In the genomic region with DNA sequence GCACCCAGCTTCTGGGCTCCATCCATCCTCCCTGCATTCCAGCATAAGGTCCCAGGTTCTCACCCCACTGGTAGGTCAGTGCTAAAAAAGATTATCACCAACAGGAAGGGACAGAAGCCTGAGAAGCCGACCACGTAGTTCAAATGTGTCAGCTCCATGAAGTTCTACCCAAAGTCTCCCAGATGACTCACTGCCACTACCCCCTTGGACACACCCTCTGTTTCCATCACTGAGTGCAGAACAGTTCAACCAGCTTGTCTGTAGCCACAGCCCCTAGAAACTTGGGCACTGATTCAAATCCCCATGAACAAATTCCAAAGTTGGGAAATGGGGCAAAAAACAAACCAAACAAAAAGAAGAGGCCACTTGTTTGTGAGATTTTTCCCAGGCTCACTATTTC, we compare ENCODE assay signal across 19 cellular contexts. TPM values are rescaled to one million over a fixed set of nuclear protein-coding genes. Genes with fewer than 3 reads are reported as not detected.
DNase-seq lines count a peak whose midpoint lies in the region; ATAC-seq and TF ChIP-seq lines count a peak whose summit lies in the region.
"Had no signal": no experiment of that assay in that cellular context is flagged by ENCODE, and none has a peak within 500 bp of the region (broad histone marks: within the 10 kb centered on the region; RNA-seq: fewer than 3 reads in every experiment).

No MANE protein-coding gene starts in this region.

- H3K4me3 ChIP-seq in IMR-90 (ENCODE audit: insufficient read depth, low read depth, low read length) (no peak overlapping the region), mesenchymal stem cell (ENCODE audit: insufficient read depth in 1 of 2, low read depth in 1 of 2, low read length in 2 of 2) (no peak overlapping the region)
- H3K4me3 ChIP-seq: adrenal gland, coronary artery, esophagus muscularis mucosa, ovary, skin epidermis, vagina had no signal

- H3K4me1 ChIP-seq in IMR-90 (ENCODE audit: control insufficient read depth, insufficient read depth, low read length) = no peaks in the 10 kb centered on the region
- H3K4me1 ChIP-seq in mesenchymal stem cell (ENCODE audit: control insufficient read depth, insufficient read depth, low read depth, low read length) = peaks cover 5% of the 10 kb centered on the region
- H3K4me1 ChIP-seq: adrenal gland, esophagus muscularis mucosa, vagina had no signal

- ATAC-seq in IMR-90 (ENCODE audit: low read depth) = no peak
- ATAC-seq in CD4-positive, alpha-beta T cell (ENCODE audit: poor library complexity) = no peak

- no peak for TF ChIP-seq CTCF in IMR-90 (conservative IDR thresholded peaks at IDR 0.05; ENCODE audit: low read depth, low read length)
- no peak for TF ChIP-seq CTCF in CD4-positive, alpha-beta T cell (IDR thresholded peaks at IDR 0.05)

- intact Hi-C loops in IMR-90 (cut with micrococcal nuclease) = no loop called here
- intact Hi-C loops in CD4-positive, alpha-beta T cell (cut with DNase I, micrococcal nuclease) = no loop called here

- no peak overlapping the region for H2BK20ac ChIP-seq in IMR-90 (ENCODE audit: low read depth, low read length)

- no peak overlapping the region for H2AFZ ChIP-seq in IMR-90 (replicated peaks; ENCODE audit: low read length, poor library complexity)
- H2AFZ ChIP-seq in mesenchymal stem cell (ENCODE audit: low read depth, low read length) = no peak overlapping the region

- H3K4ac ChIP-seq in IMR-90 (ENCODE audit: low read depth, low read length) = no peak overlapping the region
- H3K4ac ChIP-seq in mesenchymal stem cell (ENCODE audit: low read depth in 1 of 2, low read length in 2 of 2) = peak overlapping the region in 1 of 2 experiments; percentile 27

- in situ Hi-C loops in IMR-90 (cut with MboI; ENCODE audit: low sequenced_read_pairs) = no loop called here

- H4K20me1 ChIP-seq in IMR-90 (ENCODE audit: insufficient read depth, low read length) = no peaks in the 10 kb centered on the region

- no peaks in the 10 kb centered on the region for H3K4me1 Mint-ChIP-seq in CD4-positive, alpha-beta T cell (ENCODE audit: low read depth)

- H3K79me1 ChIP-seq in IMR-90 (ENCODE audit: low read depth in 1 of 2, low read length in 2 of 2) = no peaks in the 10 kb centered on the region
- no peaks in the 10 kb centered on the region for H3K79me1 ChIP-seq in mesenchymal stem cell (replicated peaks; ENCODE audit: low read length, poor library complexity, severe bottlenecking)

- H2AK9ac ChIP-seq in IMR-90 (replicated peaks; ENCODE audit: low read depth, low read length, poor library complexity) = no peak overlapping the region

- H2AK5ac ChIP-seq in IMR-90 (ENCODE audit: low read depth, low read length) = no peak overlapping the region
- H2AK5ac ChIP-seq in mesenchymal stem cell (ENCODE audit: low read length, severe bottlenecking) = no peak overlapping the region

- 0 out of 2 replicates have a peak overlapping the region, but pooled peaks have one; percentile 43 for H3K14ac ChIP-seq in IMR-90 (replicated peaks; ENCODE audit: low read depth, low read length)
- peak overlapping the region in 1 of 2 experiments; percentile 75 for H3K14ac ChIP-seq in mesenchymal stem cell (ENCODE audit: low read length in 2 of 2)

- no peak for TF ChIP-seq POLR2A in IMR-90 (IDR thresholded peaks at IDR 0.05; ENCODE audit: low read depth, low read length)

- H2BK120ac ChIP-seq in IMR-90 (ENCODE audit: low read depth, low read length) = no peak overlapping the region
- no peak overlapping the region for H2BK120ac ChIP-seq in mesenchymal stem cell (ENCODE audit: low read depth, low read length)

- no peak overlapping the region for H3K27ac Mint-ChIP-seq in CD4-positive, alpha-beta T cell
- H3K27ac Mint-ChIP-seq: T-helper 2 cell treated with Interferon-gamma antibody and Interleukin-4, amounts not matched to agents 5 μg/mL and 100 μg/mL, for 36 hours had no signal

- H3K4me2 ChIP-seq in IMR-90 (ENCODE audit: low read depth, low read length) (no peak overlapping the region), mesenchymal stem cell (ENCODE audit: low read length, poor library complexity, severe bottlenecking) (no peak overlapping the region)

- H2BK12ac ChIP-seq in mesenchymal stem cell (ENCODE audit: low read length in 2 of 2) = no peak overlapping the region

- H3K36me3 ChIP-seq in IMR-90 (ENCODE audit: control insufficient read depth, insufficient read depth, low read length) (no peaks in the 10 kb centered on the region), mesenchymal stem cell (ENCODE audit: control insufficient read depth in 1 of 2, insufficient read depth in 2 of 2, low read depth in 1 of 2, low read length in 2 of 2) (no peaks in the 10 kb centered on the region)
- H3K36me3 ChIP-seq: adrenal gland, esophagus muscularis mucosa, ovary, vagina had no signal

- no TSS peak for BruUV-seq in IMR-90 (replicated peaks; lab: Mats Ljungman, UMichigan)

- no peak for TF ChIP-seq RAD21 in IMR-90 (IDR thresholded peaks at IDR 0.05; ENCODE audit: low read length)

- no peak overlapping the region for H2BK15ac ChIP-seq in IMR-90 (ENCODE audit: low read depth, low read length)
- no peak overlapping the region for H2BK15ac ChIP-seq in mesenchymal stem cell (ENCODE audit: low read depth, poor library complexity, severe bottlenecking)

- no peak overlapping the region for H3K27ac ChIP-seq in IMR-90 (ENCODE audit: insufficient read depth, low read length)
- H3K27ac ChIP-seq in mesenchymal stem cell (ENCODE audit: low read length, poor library complexity, severe bottlenecking) = no peak overlapping the region
- no peak overlapping the region for H3K27ac ChIP-seq in CD4-positive, alpha-beta T cell (ENCODE audit: low read depth, low read length)
- H3K27ac ChIP-seq: adrenal gland, C4-2B, coronary artery, esophagus muscularis mucosa, ovary, skin epidermis, vagina had no signal

- H4K91ac ChIP-seq in IMR-90 (ENCODE audit: insufficient read depth, low read depth, low read length) (no peak overlapping the region), mesenchymal stem cell (ENCODE audit: low read length) (no peak overlapping the region)

- no peak overlapping the region for H3K56ac ChIP-seq in IMR-90 (ENCODE audit: extremely low read depth, insufficient read depth, low read length)

- H3K23ac ChIP-seq in IMR-90 (ENCODE audit: low read depth, low read length) (no peak overlapping the region), mesenchymal stem cell (ENCODE audit: low read length in 2 of 2) (no peak overlapping the region)

- H3K27me3 Mint-ChIP-seq in CD4-positive, alpha-beta T cell = no peaks in the 10 kb centered on the region

- H4K8ac ChIP-seq in IMR-90 (ENCODE audit: low read depth in 2 of 2, low read length in 2 of 2) (no peak overlapping the region), mesenchymal stem cell (ENCODE audit: low read length) (peak overlapping the region; percentile 5)

- H3K9ac ChIP-seq in IMR-90 (ENCODE audit: low read depth, low read length) = no peak overlapping the region
- H3K9ac ChIP-seq in mesenchymal stem cell (ENCODE audit: low read length) = no peak overlapping the region

- no peak overlapping the region for H3K4me3 Mint-ChIP-seq in CD4-positive, alpha-beta T cell
- H3K4me3 Mint-ChIP-seq: T-helper 2 cell treated with Interferon-gamma antibody and Interleukin-4, amounts not matched to agents 5 μg/mL and 100 μg/mL, for 36 hours had no signal

- H2BK5ac ChIP-seq in IMR-90 (ENCODE audit: low read depth, low read length, poor library complexity, severe bottlenecking) (no peak overlapping the region), mesenchymal stem cell (ENCODE audit: low read depth, low read length, poor library complexity, severe bottlenecking) (no peak overlapping the region)

- H3K18ac ChIP-seq in IMR-90 (ENCODE audit: low read depth, low read length) (no peak overlapping the region), mesenchymal stem cell (ENCODE audit: low read depth in 1 of 2, low read length in 2 of 2) (peak overlapping the region in 1 of 2 experiments; percentile 33)

- peak; percentile 75 for DNase-seq in EL
- DNase-seq in IMR-90 = peak; percentile 52
- DNase-seq in amniotic epithelial cell (ENCODE audit: low read depth) = peak; percentile 31
- peak; percentile 41 for DNase-seq in mesenchymal stem cell
- DNase-seq in nucleus accumbens (lab: John Stamatoyannopoulos, UW) = no peak
- DNase-seq in CD4-positive, alpha-beta T cell = no peak
- DNase-seq in NCI-H2227 treated with DMSO at 0.1 percent for 48 hours (lab: John Stamatoyannopoulos, UW) = no peak
- DNase-seq: activated CD4-positive, alpha-beta T cell treated with anti-CD3 and anti-CD28 coated beads, Interleukin-2, amount 50 U/mL, for 1 hour; activated T-cell treated with anti-CD3 and anti-CD28 coated beads, Interleukin-2, amount 50 U/mL, for 48 hours; adrenal gland; ovary; SHP77 treated with DMSO at 0.1 percent for 48 hours; stimulated activated naive CD4-positive, alpha-beta T cell treated with Interleukin-2 at 50 U/mL for 16 hours had no signal

- no peaks in the 10 kb centered on the region for H3K36me3 Mint-ChIP-seq in CD4-positive, alpha-beta T cell (ENCODE audit: low read depth)

- POLR2A ChIA-PET in IMR-90 (lab: Charles Lee; ENCODE audit: unreplicated experiment) = no interaction called here
- POLR2A ChIA-PET in CD4-positive, alpha-beta T cell (lab: Charles Lee) = interaction anchor here (1.5 kb wide), 1 partner anchor 22 kb away, joined by 3 read pairs; no protein-coding TSS in a partner anchor

- WGBS in IMR-90 (ENCODE audit: extremely low coverage in 2 of 2, insufficient read length in 1 of 2), 2 experiments = no CpG with 5 or more reads among the region's 2 CpGs
- 39% methylated on average over 2 of the region's 2 CpGs for WGBS in mesenchymal stem cell

- peaks cover 3% of the 10 kb centered on the region; the same call in 1 of the 2 replicates for H3K9me1 ChIP-seq in IMR-90 (ENCODE audit: insufficient read depth, low read length)

- no peaks in the 10 kb centered on the region for H3K9me3 Mint-ChIP-seq in CD4-positive, alpha-beta T cell
- H3K9me3 Mint-ChIP-seq: T-helper 2 cell treated with Interferon-gamma antibody and Interleukin-4, amounts not matched to agents 5 μg/mL and 100 μg/mL, for 36 hours had no signal

- dilution Hi-C loops in IMR-90 (cut with HindIII; ENCODE audit: low sequenced_read_pairs, unreplicated experiment) = no loop called here

- no peak overlapping the region for H4K5ac ChIP-seq in IMR-90 (ENCODE audit: low read depth, low read length)

- H3K27me3 ChIP-seq in IMR-90 (ENCODE audit: control insufficient read depth, insufficient read depth, low read length) (peaks cover 36% of the 10 kb centered on the region), mesenchymal stem cell (ENCODE audit: control insufficient read depth in 1 of 2, insufficient read depth in 1 of 2, low read length in 2 of 2) (peaks cover 15 to 29% of the 10 kb centered on the region in 2 experiments)
- H3K27me3 ChIP-seq in CD4-positive, alpha-beta T cell (ENCODE audit: control insufficient read depth, insufficient read depth, low read length) = no peaks in the 10 kb centered on the region
- H3K27me3 ChIP-seq: adrenal gland, ovary, vagina had no signal

- CTCF ChIA-PET in IMR-90 (lab: Yijun Ruan, JAX) = no interaction called here
- CTCF ChIA-PET in CD4-positive, alpha-beta T cell (lab: Charles Lee) = no interaction called here

- H3K9me3 ChIP-seq in IMR-90 (ENCODE audit: control insufficient read depth, insufficient read depth, low read length) = no peaks in the 10 kb centered on the region
- no peaks in the 10 kb centered on the region for H3K9me3 ChIP-seq in mesenchymal stem cell (ENCODE audit: control insufficient read depth, low read length)
- H3K9me3 ChIP-seq in CD4-positive, alpha-beta T cell (ENCODE audit: control insufficient read depth, low read length) = no peaks in the 10 kb centered on the region
- H3K9me3 ChIP-seq: adrenal gland, esophagus muscularis mucosa, ovary, vagina had no signal

RNA-seq across cellular contexts. Expression of a gene that starts 24.4 kb away (rescaled TPM):
- 11.5 and 13.3 TPM in 2 replicates for total RNA-seq in IMR-90 (2012; rRNA removed)
- polyA plus RNA-seq in IMR-90 (2012; rRNA removed) = 14.2 and 20.9 TPM in 2 replicates
- 3.5 and 8.3 TPM in 2 replicates for polyA plus RNA-seq in IMR-90 (2012; cell fraction: cytosol; rRNA removed)
- polyA plus RNA-seq in IMR-90 (2012; cell fraction: nucleus; rRNA removed; ENCODE audit: low replicate concordance) = 12.1 and 15.7 TPM in 2 replicates
- 12.2 TPM for polyA plus RNA-seq in mesenchymal stem cell (2013, experiment 1 of 2)
- polyA plus RNA-seq in mesenchymal stem cell (2013, experiment 2 of 2) = 12.6 TPM
- total RNA-seq in CD4-positive, alpha-beta T cell = 10 to 100 TPM; 56.6 to 60.4 TPM

Comparison
In these comparisons a context has a peak if more than half of its experiments do, and no peak if none do; other contexts are left out.
1. DNase-seq: peak in EL (single experiment), IMR-90 (single experiment), amniotic epithelial cell (single experiment) and mesenchymal stem cell (single experiment); none in nucleus accumbens (0 of 56), CD4-positive, alpha-beta T cell (0 of 10) and NCI-H2227 treated with DMSO at 0.1 percent for 48 hours (single experiment).